ENCODE assay signal across 16 cellular contexts in the genomic region with DNA sequence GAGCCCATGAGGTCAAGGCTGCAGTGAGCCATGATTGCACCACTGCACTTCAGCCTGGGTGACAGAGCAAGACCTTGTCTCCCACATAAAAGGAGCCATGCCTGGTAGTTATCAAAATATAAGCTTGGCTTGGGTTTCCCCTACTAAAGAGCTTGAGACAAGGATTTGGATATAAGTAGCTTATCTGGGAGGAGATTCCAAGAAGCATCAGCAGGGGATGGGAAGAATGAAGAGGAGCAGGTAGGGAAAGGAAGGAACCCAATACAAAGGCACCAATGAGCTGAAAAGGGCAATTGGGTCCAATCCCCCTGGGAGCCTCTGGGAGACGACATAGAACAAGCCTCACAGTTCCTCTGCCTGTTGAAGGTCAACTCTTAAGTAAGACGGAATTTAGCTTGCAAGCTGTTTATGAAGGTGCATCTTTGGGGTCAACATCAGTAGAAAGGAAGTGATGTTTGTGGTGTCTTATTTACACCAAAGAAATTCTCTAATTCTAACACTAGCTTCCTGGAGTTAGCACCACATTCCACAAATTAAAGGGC.
DNase-seq lines count a peak whose midpoint lies in the region; ATAC-seq, FAIRE-seq and TF ChIP-seq lines count a peak whose summit lies in the region.
"Had no signal": no experiment of that assay in that cellular context is flagged by ENCODE, and none has a peak within 500 bp of the region (broad histone marks: within the 10 kb centered on the region; RNA-seq: fewer than 3 reads in every experiment).

No MANE protein-coding gene starts in this region.

- ATAC-seq in stimulated activated memory B cell treated with anti-CD40 and anti-IgM and Interleukin-4, amounts not matched to agents 10 μg/mL and 1 μg/mL and 100 μg/mL, for 72 hours: no peak
- ATAC-seq in HG03175 (IDR thresholded peaks at IDR 0.05; ENCODE audit: unreplicated experiment): no peak

- H3K4me3 ChIP-seq in BLaER1 treated with 17β-estradiol and CSF1 and Interleukin-3, amounts not matched to agents 10 nM and 100 nM: no peak overlapping the region

- peaks cover 28 to 92% (median 50%) of the 10 kb centered on the region in 10 experiments for H3K4me1 ChIP-seq in BLaER1 treated with 17β-estradiol and CSF1 and Interleukin-3, amounts not matched to agents 10 nM and 100 nM

- peak; percentile 84 for DNase-seq in D721Med (ENCODE audit: insufficient read length, low spot score)
- peak; percentile 69 for DNase-seq in NCI-H82 treated with DMSO at 0.1 percent for 48 hours (lab: John Stamatoyannopoulos, UW; ENCODE audit: unreplicated experiment)
- no peak for DNase-seq in T-helper 2 cell
- DNase-seq in DMS153 (lab: John Stamatoyannopoulos, UW): no peak
- DNase-seq: DMS79 treated with DMSO at 0.1 percent for 48 hours, EL, GOT3, H9 had no signal

- peak; percentile 95 for FAIRE-seq in D721Med (lab: Jason Lieb, UNC)
- FAIRE-seq: A204.1, G401.6, GM12891, HTR-8/SVneo had no signal

- peak overlapping the region in 1 of 11 experiments; percentile 52; a peak in 2 of 22 replicates for H3K9ac ChIP-seq in BLaER1 treated with 17β-estradiol and CSF1 and Interleukin-3, amounts not matched to agents 10 nM and 100 nM

- H3K27me3 Mint-ChIP-seq in stimulated activated memory B cell treated with anti-CD40 and anti-IgM and Interleukin-4, amounts not matched to agents 10 μg/mL and 1 μg/mL and 100 μg/mL, for 72 hours: peaks cover 20% of the 10 kb centered on the region

- peaks cover 57% of the 10 kb centered on the region for H3K4me1 Mint-ChIP-seq in stimulated activated memory B cell treated with anti-CD40 and anti-IgM and Interleukin-4, amounts not matched to agents 10 μg/mL and 1 μg/mL and 100 μg/mL, for 72 hours

- no peak overlapping the region for H3K4me3 Mint-ChIP-seq in stimulated activated memory B cell treated with anti-CD40 and anti-IgM and Interleukin-4, amounts not matched to agents 10 μg/mL and 1 μg/mL and 100 μg/mL, for 72 hours
- H3K4me3 Mint-ChIP-seq: B cell, H9 had no signal

- H3K27me3 ChIP-seq in BLaER1 treated with 17β-estradiol and CSF1 and Interleukin-3, amounts not matched to agents 10 nM and 100 nM: peaks cover 0 to 4% (median 0%) of the 10 kb centered on the region in 11 experiments; a peak in 3 of 22 replicates

- peak overlapping the region in 2 of 11 experiments; percentile 46 to 49; a peak in 2 of 22 replicates for H3K27ac ChIP-seq in BLaER1 treated with 17β-estradiol and CSF1 and Interleukin-3, amounts not matched to agents 10 nM and 100 nM

- no peaks in the 10 kb centered on the region for H3K36me3 Mint-ChIP-seq in stimulated activated memory B cell treated with anti-CD40 and anti-IgM and Interleukin-4, amounts not matched to agents 10 μg/mL and 1 μg/mL and 100 μg/mL, for 72 hours

- peak overlapping the region; percentile 2 for H3K27ac Mint-ChIP-seq in stimulated activated memory B cell treated with anti-CD40 and anti-IgM and Interleukin-4, amounts not matched to agents 10 μg/mL and 1 μg/mL and 100 μg/mL, for 72 hours
- H3K27ac Mint-ChIP-seq: B cell, H9 had no signal

- no peaks in the 10 kb centered on the region; a peak in 1 of 22 replicates for H4K20me1 ChIP-seq in BLaER1 treated with 17β-estradiol and CSF1 and Interleukin-3, amounts not matched to agents 10 nM and 100 nM

- H3K9me3 Mint-ChIP-seq in stimulated activated memory B cell treated with anti-CD40 and anti-IgM and Interleukin-4, amounts not matched to agents 10 μg/mL and 1 μg/mL and 100 μg/mL, for 72 hours: peaks cover 3% of the 10 kb centered on the region
- H3K9me3 Mint-ChIP-seq: H9 had no signal

- H3K9me3 ChIP-seq in BLaER1 treated with 17β-estradiol and CSF1 and Interleukin-3, amounts not matched to agents 10 nM and 100 nM (replicated peaks in 1 of 11): no peaks in the 10 kb centered on the region

- H3K36me3 ChIP-seq in BLaER1 treated with 17β-estradiol and CSF1 and Interleukin-3, amounts not matched to agents 10 nM and 100 nM: peaks cover 0 to 33% (median 0%) of the 10 kb centered on the region in 11 experiments; a peak in 4 of 22 replicates

- H3K4me2 ChIP-seq in BLaER1 treated with 17β-estradiol and CSF1 and Interleukin-3, amounts not matched to agents 10 nM and 100 nM: peak overlapping the region; percentile 41 to 99 (median 64)

- no peak for TF ChIP-seq CTCF in D721Med (IDR thresholded peaks at IDR 0.05; ENCODE audit: insufficient read depth, missing control alignments)

Comparison
In these comparisons a context has a peak if more than half of its experiments do, and no peak if none do; other contexts are left out.
1. DNase-seq: peak in D721Med (single experiment) and NCI-H82 treated with DMSO at 0.1 percent for 48 hours (single experiment); none in T-helper 2 cell (0 of 5) and DMS153 (single experiment).